In the genomic region with DNA sequence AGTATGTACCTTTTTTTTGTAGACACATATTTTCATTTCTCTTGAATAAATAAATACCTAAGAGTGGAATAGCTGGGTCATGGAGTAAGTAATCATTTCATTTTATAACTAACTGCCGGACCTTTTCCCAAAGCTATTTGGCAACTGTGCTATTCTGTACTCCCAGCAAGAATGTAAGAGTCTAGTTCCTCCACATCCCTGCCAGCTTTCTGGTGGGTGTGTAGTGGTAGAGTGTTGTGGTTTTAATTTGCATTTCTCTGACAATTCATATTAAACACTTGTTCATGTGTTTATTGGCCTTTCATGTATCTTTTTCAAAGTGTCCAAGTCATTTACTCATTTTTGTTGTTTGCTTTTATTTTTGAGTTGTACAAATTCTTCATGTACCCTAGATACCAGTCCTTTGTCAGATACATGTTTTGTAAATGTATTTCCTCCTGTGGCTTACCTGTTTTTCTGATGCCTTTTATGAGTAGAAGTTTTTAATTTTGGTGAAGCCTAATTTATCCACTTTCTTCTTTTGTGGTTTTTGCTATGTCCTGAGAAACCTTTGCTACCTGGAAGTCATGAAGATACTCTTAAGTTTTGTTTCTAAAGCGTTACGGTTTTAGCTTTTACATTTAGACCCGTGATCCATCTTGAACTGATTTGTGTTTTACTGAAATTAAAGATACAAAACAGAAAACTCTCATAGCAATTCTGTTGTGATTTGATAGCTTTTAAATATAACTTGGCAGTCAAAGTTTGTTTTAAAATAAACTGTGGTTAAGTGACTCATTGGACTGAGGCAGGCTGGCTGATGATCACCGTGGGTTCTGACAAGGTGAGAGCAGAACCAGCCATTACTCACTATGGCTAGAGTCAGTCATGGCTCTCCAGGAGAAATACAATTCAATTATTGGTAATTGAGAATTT, we compare ENCODE assay signal across 8 cellular contexts. TPM values are rescaled to one million over a fixed set of nuclear protein-coding genes. Genes with fewer than 3 reads are reported as not detected.
DNase-seq lines count a peak whose midpoint lies in the region; ATAC-seq and TF ChIP-seq lines count a peak whose summit lies in the region.

No MANE protein-coding gene starts in this region.

- H2AFZ ChIP-seq in ACC112 (ENCODE audit: low read length, unreplicated experiment): no peak overlapping the region

- H3K27me3 ChIP-seq in ACC112 (ENCODE audit: insufficient read depth, low read length): no peaks in the 10 kb centered on the region
- no peaks in the 10 kb centered on the region for H3K27me3 ChIP-seq in H7 (ENCODE audit: control insufficient read depth, insufficient read depth, low read length)

- H3K4me1 Mint-ChIP-seq in activated T-cell treated with anti-CD3 and anti-CD28 coated beads, Interleukin-2, amount 50 U/mL, for 24 hours (ENCODE audit: low read depth): peaks cover 88% of the 10 kb centered on the region

- H3K79me2 ChIP-seq in ACC112 (ENCODE audit: control insufficient read depth, insufficient read depth, low read length, unreplicated experiment): peaks cover 6% of the 10 kb centered on the region

- H3K36me3 ChIP-seq in ACC112 (ENCODE audit: insufficient read depth, low read length) (no peaks in the 10 kb centered on the region), H7 (replicated peaks; ENCODE audit: control insufficient read depth, insufficient read depth, low read length) (peaks cover 2% of the 10 kb centered on the region)

- H3K9me3 Mint-ChIP-seq in activated T-cell treated with anti-CD3 and anti-CD28 coated beads, Interleukin-2, amount 50 U/mL, for 24 hours: no peaks in the 10 kb centered on the region

- TF ChIP-seq CTCF in foreskin fibroblast (IDR thresholded peaks at IDR 0.05; ENCODE audit: low read depth, low read length): no peak

- peak overlapping the region; percentile 59 for H3K4me3 Mint-ChIP-seq in activated T-cell treated with anti-CD3 and anti-CD28 coated beads, Interleukin-2, amount 50 U/mL, for 24 hours

- peak; percentile 39 for ATAC-seq in HG03442 (IDR thresholded peaks at IDR 0.05; ENCODE audit: unreplicated experiment)
- ATAC-seq in HG03159 (IDR thresholded peaks at IDR 0.05; ENCODE audit: unreplicated experiment): no peak

- H3K4me3 ChIP-seq in ACC112 (ENCODE audit: low read depth, low read length) (peak overlapping the region; percentile 41), foreskin fibroblast (ENCODE audit: low read depth in 1 of 2, low read length in 2 of 2) (peak overlapping the region in 1 of 2 donors; percentile 43), H7 (ENCODE audit: insufficient read depth, low read depth, low read length) (no peak overlapping the region)

- H3K27ac ChIP-seq in ACC112 (ENCODE audit: low read depth, low read length): peak overlapping the region; percentile 57

- H3K4me1 ChIP-seq in ACC112 (ENCODE audit: control insufficient read depth, insufficient read depth, low read length, unreplicated experiment): peaks cover 40% of the 10 kb centered on the region

- no peaks in the 10 kb centered on the region for H3K27me3 Mint-ChIP-seq in activated T-cell treated with anti-CD3 and anti-CD28 coated beads, Interleukin-2, amount 50 U/mL, for 24 hours

- peak overlapping the region; percentile 93 for H3K27ac Mint-ChIP-seq in activated T-cell treated with anti-CD3 and anti-CD28 coated beads, Interleukin-2, amount 50 U/mL, for 24 hours

- no peak for DNase-seq in activated T-cell treated with anti-CD3 and anti-CD28 coated beads, Interleukin-2, amount 50 U/mL, for 24 hours
- peak; percentile 85 to 93 for DNase-seq in foreskin fibroblast
- peak; percentile 67 for DNase-seq in stimulated activated CD4-positive, alpha-beta T cell treated with anti-CD3 and anti-CD28 coated beads, Interleukin-4, amount 100 ng/mL, for 24 hours
- no peak for DNase-seq in DMS153 treated with DMSO at 0.1 percent for 48 hours (lab: John Stamatoyannopoulos, UW; ENCODE audit: unreplicated experiment)
- DNase-seq in H7: no peak

- peaks cover 79% of the 10 kb centered on the region for H3K36me3 Mint-ChIP-seq in activated T-cell treated with anti-CD3 and anti-CD28 coated beads, Interleukin-2, amount 50 U/mL, for 24 hours (ENCODE audit: low read depth)

RNA-seq across cellular contexts. Expression of a gene that starts 7.9 kb away (rescaled TPM):
- total RNA-seq in H7 (2014; rRNA removed; shearing (Covaris generic)): 10.6 and 27.9 TPM in 2 replicates

Comparison
In these comparisons a context has a peak if more than half of its experiments do, and no peak if none do; other contexts are left out.
1. DNase-seq: peak in foreskin fibroblast (2 of 2) and stimulated activated CD4-positive, alpha-beta T cell treated with anti-CD3 and anti-CD28 coated beads, Interleukin-4, amount 100 ng/mL, for 24 hours (single experiment); none in activated T-cell treated with anti-CD3 and anti-CD28 coated beads, Interleukin-2, amount 50 U/mL, for 24 hours (single experiment), DMS153 treated with DMSO at 0.1 percent for 48 hours (single experiment) and H7 (single experiment).